ENCODE assay signal across 23 cellular contexts in the genomic region with DNA sequence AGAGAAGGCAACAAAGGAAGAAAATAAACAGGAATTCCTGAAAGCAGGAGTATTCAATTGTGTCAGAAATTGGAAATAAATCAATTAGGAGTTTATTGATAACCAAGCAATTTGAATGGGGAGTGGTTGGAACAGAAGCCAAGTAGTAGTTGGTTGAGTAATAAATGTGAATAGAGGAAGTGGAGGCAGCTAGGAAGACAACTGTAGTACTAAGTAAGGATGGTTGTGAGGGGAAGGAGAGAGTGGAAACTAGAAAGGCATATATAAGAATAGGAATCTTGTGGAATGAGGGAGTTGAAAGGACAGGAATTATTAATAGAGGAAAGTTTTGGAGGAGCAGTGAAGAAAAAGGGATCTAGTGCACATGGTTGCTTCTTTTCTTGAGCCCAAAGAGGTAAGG. TPM values are rescaled to one million over a fixed set of nuclear protein-coding genes. Genes with fewer than 3 reads are reported as not detected.
DNase-seq lines count a peak whose midpoint lies in the region; ATAC-seq and TF ChIP-seq lines count a peak whose summit lies in the region.
"Had no signal": no experiment of that assay in that cellular context is flagged by ENCODE, and none has a peak within 500 bp of the region (broad histone marks: within the 10 kb centered on the region; RNA-seq: fewer than 3 reads in every experiment).

No MANE protein-coding gene starts in this region.

- H3K4me1 ChIP-seq in PC-9 (replicated peaks; ENCODE audit: insufficient read depth) (peaks cover 3% of the 10 kb centered on the region; the same call in 1 of the 2 replicates), upper lobe of right lung (no peaks in the 10 kb centered on the region)

- no TSS peak for BruUV-seq in PC-9 (replicated peaks; lab: Mats Ljungman, UMichigan)

- H4K20me1 ChIP-seq in PC-9 (ENCODE audit: insufficient read depth) = peaks cover 93% of the 10 kb centered on the region

- H3F3A ChIP-seq in PC-9 (ENCODE audit: insufficient read depth, low read depth) = peaks cover 46% of the 10 kb centered on the region

- H3K36me3 ChIP-seq in PC-9 (ENCODE audit: low read depth) (peaks cover 11% of the 10 kb centered on the region), upper lobe of right lung (no peaks in the 10 kb centered on the region)

- no peak for DNase-seq in activated naive CD8-positive, alpha-beta T cell treated with anti-CD3 and anti-CD28 coated beads, Interleukin-2, amount 50 U/mL, for 24 hours
- no peak for DNase-seq in activated naive CD8-positive, alpha-beta T cell treated with anti-CD3 and anti-CD28 coated beads for 36 hours
- DNase-seq in PC-9 (no peak), chondrocyte (ENCODE audit: low spot score) (no peak), upper lobe of right lung (no peak), NCI-H2107 treated with DMSO at 0.1 percent for 48 hours (lab: John Stamatoyannopoulos, UW; ENCODE audit: unreplicated experiment) (no peak), islet precursor cell (no peak)
- no peak for DNase-seq in natural killer cell treated with Interleukin-12 subunit alpha and Interleukin-12 subunit beta and Interleukin-15 and Interleukin-18, amount 100 ng/mL, for 72 hours (ENCODE audit: low spot score)
- DNase-seq: 8988T; activated CD4-positive, alpha-beta T cell treated with anti-CD3 and anti-CD28 coated beads, Interleukin-2, amount 50 U/mL, for 1 hour; caudate nucleus; dermis blood vessel endothelial cell; NCI-H1092; NCI-H187; NCI-H526 treated with DMSO at 0.1 percent for 48 hours; psoas muscle; T-helper 17 cell had no signal

- no peak overlapping the region for H2AFZ ChIP-seq in PC-9

- CTCF ChIA-PET in PC-9 (lab: Charles Lee) = no interaction called here

- H3K4me2 ChIP-seq in PC-9 = no peak overlapping the region
- H3K4me2 ChIP-seq: KMS-11 had no signal

- TF ChIP-seq CTCF in PC-9 (conservative IDR thresholded peaks at IDR 0.05) = no peak
- no peak for TF ChIP-seq CTCF in chondrocyte (IDR thresholded peaks at IDR 0.05)
- no peak for TF ChIP-seq CTCF in upper lobe of right lung (IDR thresholded peaks at IDR 0.05)

- H3K9me3 Mint-ChIP-seq in activated naive CD8-positive, alpha-beta T cell treated with anti-CD3 and anti-CD28 coated beads, Interleukin-2, amount 50 U/mL, for 24 hours = no peaks in the 10 kb centered on the region
- no peaks in the 10 kb centered on the region for H3K9me3 Mint-ChIP-seq in activated naive CD8-positive, alpha-beta T cell treated with anti-CD3 and anti-CD28 coated beads for 36 hours
- H3K9me3 Mint-ChIP-seq in chondrocyte (ENCODE audit: low read depth) = no peaks in the 10 kb centered on the region
- H3K9me3 Mint-ChIP-seq in natural killer cell treated with Interleukin-12 subunit alpha and Interleukin-12 subunit beta and Interleukin-15 and Interleukin-18, amount 100 ng/mL, for 72 hours = no peaks in the 10 kb centered on the region
- H3K9me3 Mint-ChIP-seq: activated T-helper 2 cell treated with anti-CD3 and anti-CD28 coated beads, Interferon-gamma antibody, Interleukin-2, Interleukin-4, amounts not matched to agents 10 μg/mL and 5 μg/mL and 100 μg/mL, durations not matched to agents 14 hours and 24 hours and 36 hours; type B pancreatic cell had no signal

- H3K4me3 Mint-ChIP-seq in activated naive CD8-positive, alpha-beta T cell treated with anti-CD3 and anti-CD28 coated beads, Interleukin-2, amount 50 U/mL, for 24 hours = no peak overlapping the region
- no peak overlapping the region for H3K4me3 Mint-ChIP-seq in activated naive CD8-positive, alpha-beta T cell treated with anti-CD3 and anti-CD28 coated beads for 36 hours
- H3K4me3 Mint-ChIP-seq in chondrocyte (ENCODE audit: unreplicated experiment) = no peak overlapping the region
- no peak overlapping the region for H3K4me3 Mint-ChIP-seq in natural killer cell treated with Interleukin-12 subunit alpha and Interleukin-12 subunit beta and Interleukin-15 and Interleukin-18, amount 100 ng/mL, for 72 hours
- H3K4me3 Mint-ChIP-seq: activated naive CD8-positive, alpha-beta T cell; T-helper 17 cell; type B pancreatic cell had no signal

- H3K9me3 ChIP-seq in PC-9 (ENCODE audit: insufficient read depth, low read depth) (no peaks in the 10 kb centered on the region), upper lobe of right lung (no peaks in the 10 kb centered on the region)
- H3K9me3 ChIP-seq: psoas muscle had no signal

- H3K9me2 ChIP-seq in PC-9 (ENCODE audit: insufficient read depth) = no peaks in the 10 kb centered on the region

- peaks cover 31% of the 10 kb centered on the region for H3K36me3 Mint-ChIP-seq in activated naive CD8-positive, alpha-beta T cell treated with anti-CD3 and anti-CD28 coated beads, Interleukin-2, amount 50 U/mL, for 24 hours (ENCODE audit: low read depth)
- H3K36me3 Mint-ChIP-seq in activated naive CD8-positive, alpha-beta T cell treated with anti-CD3 and anti-CD28 coated beads for 36 hours = peaks cover 26% of the 10 kb centered on the region
- peaks cover 2% of the 10 kb centered on the region for H3K36me3 Mint-ChIP-seq in chondrocyte (ENCODE audit: low read depth)
- no peaks in the 10 kb centered on the region for H3K36me3 Mint-ChIP-seq in natural killer cell treated with Interleukin-12 subunit alpha and Interleukin-12 subunit beta and Interleukin-15 and Interleukin-18, amount 100 ng/mL, for 72 hours

- intact Hi-C loops in PC-9 (cut with micrococcal nuclease; ENCODE audit: unreplicated experiment) = no loop called here
- intact Hi-C loops in upper lobe of right lung (cut with DNase I) = no loop called here

- peak overlapping the region; percentile 29 for H3K27ac Mint-ChIP-seq in activated naive CD8-positive, alpha-beta T cell treated with anti-CD3 and anti-CD28 coated beads, Interleukin-2, amount 50 U/mL, for 24 hours
- H3K27ac Mint-ChIP-seq in activated naive CD8-positive, alpha-beta T cell treated with anti-CD3 and anti-CD28 coated beads for 36 hours = no peak overlapping the region
- peak overlapping the region; percentile 1 for H3K27ac Mint-ChIP-seq in chondrocyte (ENCODE audit: unreplicated experiment)
- no peak overlapping the region for H3K27ac Mint-ChIP-seq in natural killer cell treated with Interleukin-12 subunit alpha and Interleukin-12 subunit beta and Interleukin-15 and Interleukin-18, amount 100 ng/mL, for 72 hours
- H3K27ac Mint-ChIP-seq: activated T-helper 2 cell treated with anti-CD3 and anti-CD28 coated beads, Interferon-gamma antibody, Interleukin-2, Interleukin-4, amounts not matched to agents 10 μg/mL and 5 μg/mL and 100 μg/mL, durations not matched to agents 14 hours and 24 hours and 36 hours; T-helper 17 cell; type B pancreatic cell had no signal

- peaks cover 98% of the 10 kb centered on the region for H3K79me2 ChIP-seq in PC-9 (ENCODE audit: low read depth)

- no peaks in the 10 kb centered on the region for H3K27me3 Mint-ChIP-seq in activated naive CD8-positive, alpha-beta T cell treated with anti-CD3 and anti-CD28 coated beads, Interleukin-2, amount 50 U/mL, for 24 hours
- no peaks in the 10 kb centered on the region for H3K27me3 Mint-ChIP-seq in activated naive CD8-positive, alpha-beta T cell treated with anti-CD3 and anti-CD28 coated beads for 36 hours
- no peaks in the 10 kb centered on the region for H3K27me3 Mint-ChIP-seq in chondrocyte (ENCODE audit: low read depth)
- H3K27me3 Mint-ChIP-seq in natural killer cell treated with Interleukin-12 subunit alpha and Interleukin-12 subunit beta and Interleukin-15 and Interleukin-18, amount 100 ng/mL, for 72 hours = no peaks in the 10 kb centered on the region
- H3K27me3 Mint-ChIP-seq: activated naive CD8-positive, alpha-beta T cell; T-helper 17 cell; type B pancreatic cell had no signal

- no peaks in the 10 kb centered on the region for H3K27me3 ChIP-seq in PC-9 (ENCODE audit: insufficient read depth, low read depth)
- H3K27me3 ChIP-seq in upper lobe of right lung = no peaks in the 10 kb centered on the region

- H3K27ac ChIP-seq in PC-9 (peak overlapping the region; percentile 4; the same call in 1 of the 2 replicates), upper lobe of right lung (no peak overlapping the region)
- H3K27ac ChIP-seq: KMS-11, psoas muscle, VCaP had no signal

- POLR2A ChIA-PET in PC-9 (lab: Charles Lee; ENCODE audit: unreplicated experiment) = no interaction called here

- H3K4me3 ChIP-seq in PC-9 (no peak overlapping the region), upper lobe of right lung (no peak overlapping the region)
- H3K4me3 ChIP-seq: psoas muscle had no signal

- H3K4me1 Mint-ChIP-seq in activated naive CD8-positive, alpha-beta T cell treated with anti-CD3 and anti-CD28 coated beads, Interleukin-2, amount 50 U/mL, for 24 hours = peaks cover 31% of the 10 kb centered on the region
- peaks cover 31% of the 10 kb centered on the region for H3K4me1 Mint-ChIP-seq in activated naive CD8-positive, alpha-beta T cell treated with anti-CD3 and anti-CD28 coated beads for 36 hours
- peaks cover 23% of the 10 kb centered on the region for H3K4me1 Mint-ChIP-seq in chondrocyte (ENCODE audit: low read depth)
- H3K4me1 Mint-ChIP-seq in natural killer cell treated with Interleukin-12 subunit alpha and Interleukin-12 subunit beta and Interleukin-15 and Interleukin-18, amount 100 ng/mL, for 72 hours (ENCODE audit: low read depth in 2 of 2) = peaks cover 35 to 40% of the 10 kb centered on the region in 2 donors

- ATAC-seq in activated naive CD8-positive, alpha-beta T cell treated with anti-CD3 and anti-CD28 coated beads, Interleukin-2, amount 50 U/mL, for 24 hours = no peak
- peak; percentile 58 for ATAC-seq in upper lobe of right lung
- ATAC-seq in natural killer cell treated with Interleukin-12 subunit alpha and Interleukin-12 subunit beta and Interleukin-15 and Interleukin-18, amount 100 ng/mL, for 72 hours = no peak
- ATAC-seq: psoas muscle, Right ventricle myocardium inferior, T-helper 17 cell had no signal

RNA-seq across cellular contexts. Expression of a gene that starts 34.4 kb away (rescaled TPM):
- total RNA-seq in activated naive CD8-positive, alpha-beta T cell treated with anti-CD3 and anti-CD28 coated beads for 36 hours = 10 to 100 TPM; 26.1 to 26.3 TPM
- total RNA-seq in PC-9 (2021) = 33.0 and 38.2 TPM in 2 replicates
- 41.0 to 51.3 TPM (median 44.7 TPM) in 3 replicates for total RNA-seq in chondrocyte
- total RNA-seq in upper lobe of right lung = 62.3 TPM
- 100 to 1,000 TPM; 106 to 152 TPM for total RNA-seq in natural killer cell treated with Interleukin-12 subunit alpha and Interleukin-12 subunit beta and Interleukin-15 and Interleukin-18, amount 100 ng/mL, for 72 hours

Comparison
In these comparisons a context has a peak if more than half of its experiments do, and no peak if none do; other contexts are left out.
1. H3K27ac Mint-ChIP-seq: peak in activated naive CD8-positive, alpha-beta T cell treated with anti-CD3 and anti-CD28 coated beads, Interleukin-2, amount 50 U/mL, for 24 hours (single experiment) and chondrocyte (single experiment); none in activated naive CD8-positive, alpha-beta T cell treated with anti-CD3 and anti-CD28 coated beads for 36 hours (single experiment) and natural killer cell treated with Interleukin-12 subunit alpha and Interleukin-12 subunit beta and Interleukin-15 and Interleukin-18, amount 100 ng/mL, for 72 hours (0 of 2).